In the genomic region with DNA sequence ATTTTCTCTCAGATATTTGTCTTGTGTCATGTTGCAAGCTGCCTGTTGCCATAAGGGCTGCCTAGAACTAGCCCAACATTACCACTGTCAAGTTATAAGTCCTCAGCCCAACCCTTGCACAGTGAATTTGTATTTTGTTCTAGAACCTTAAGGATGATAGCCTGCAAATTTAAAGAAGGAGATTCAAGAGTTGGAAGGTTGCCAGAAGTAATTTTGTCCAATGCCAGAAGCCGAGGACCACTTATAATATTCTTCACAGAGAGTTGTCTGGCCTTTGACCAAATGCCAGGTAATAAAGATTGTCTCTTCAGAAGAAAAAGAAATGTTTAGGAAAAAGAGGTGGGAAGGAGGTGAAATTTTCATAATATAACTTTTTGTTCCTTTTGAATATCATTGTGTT, we compare ENCODE assay signal across 39 cellular contexts.
"Had no signal": no experiment of that assay in that cellular context is flagged by ENCODE, and none has a peak within 500 bp of the region (broad histone marks: within the 10 kb centered on the region; RNA-seq: fewer than 3 reads in every experiment).

No MANE protein-coding gene starts in this region.

- H3K9me3 ChIP-seq: adrenal gland, ascending aorta, body of pancreas, breast epithelium had no signal

- FAIRE-seq: astrocyte, bronchial epithelial cell had no signal

- H3K9me3 Mint-ChIP-seq: activated naive CD4-positive, alpha-beta T cell treated with anti-CD3 and anti-CD28 coated beads for 36 hours; activated naive CD4-positive, alpha-beta T cell treated with anti-CD3 and anti-CD28 coated beads, Interleukin-2, amount 10 ng/mL, durations not matched to agents 7 days and 5 days; activated naive CD4-positive, alpha-beta T cell treated with anti-CD3 and anti-CD28 coated beads, Interleukin-2, amount 50 U/mL, for 24 hours; activated naive CD4-positive, alpha-beta T cell treated with anti-CD3 and anti-CD28 coated beads, Interleukin-2, amount 50 U/mL, for 72 hours; activated naive CD8-positive, alpha-beta T cell treated with anti-CD3 and anti-CD28 coated beads for 36 hours; activated naive CD8-positive, alpha-beta T cell treated with anti-CD3 and anti-CD28 coated beads, Interleukin-2, amount 10 ng/mL, durations not matched to agents 7 days and 5 days; activated naive CD8-positive, alpha-beta T cell treated with anti-CD3 and anti-CD28 coated beads, Interleukin-2, amount 50 U/mL, for 24 hours; activated T-cell treated with anti-CD3 and anti-CD28 coated beads, Interleukin-2, amount 50 U/mL, for 24 hours; activated T-cell treated with anti-CD3 and anti-CD28 coated beads, Interleukin-2, amount 50 U/mL, for 4 hours; activated T-cell treated with anti-CD3 and anti-CD28 coated beads, Interleukin-2, amount 50 U/mL, for 72 hours; activated T-helper 1 cell treated with anti-CD3 and anti-CD28 coated beads, Interleukin-12 subunit alpha, Interleukin-12 subunit beta, Interleukin-2, Interleukin-4 antibody, amounts not matched to agents 30 ng/mL and 10 ng/mL and 1 ng/mL, durations not matched to agents 14 hours and 24 hours and 36 hours; activated T-helper 2 cell treated with anti-CD3 and anti-CD28 coated beads, Interferon-gamma antibody, Interleukin-2, Interleukin-4, amounts not matched to agents 10 μg/mL and 5 μg/mL and 100 μg/mL, durations not matched to agents 14 hours and 24 hours and 36 hours; brain; central memory CD8-positive, alpha-beta T cell had no signal

- H3K36me3 Mint-ChIP-seq: activated naive CD4-positive, alpha-beta T cell treated with anti-CD3 and anti-CD28 coated beads, Interleukin-2, amount 10 ng/mL, durations not matched to agents 7 days and 5 days; activated naive CD4-positive, alpha-beta T cell treated with anti-CD3 and anti-CD28 coated beads, Interleukin-2, amount 50 U/mL, for 24 hours; activated naive CD4-positive, alpha-beta T cell treated with anti-CD3 and anti-CD28 coated beads, Interleukin-2, amount 50 U/mL, for 72 hours; activated naive CD8-positive, alpha-beta T cell treated with anti-CD3 and anti-CD28 coated beads for 36 hours; activated naive CD8-positive, alpha-beta T cell treated with anti-CD3 and anti-CD28 coated beads, Interleukin-2, amount 10 ng/mL, durations not matched to agents 7 days and 5 days; brain had no signal

- H3K27ac ChIP-seq: adrenal gland, ascending aorta, body of pancreas, brain microvascular endothelial cell, breast epithelium, cardiac muscle cell had no signal

- H3K27ac Mint-ChIP-seq: activated naive CD4-positive, alpha-beta T cell treated with anti-CD3 and anti-CD28 coated beads for 36 hours; activated naive CD4-positive, alpha-beta T cell treated with anti-CD3 and anti-CD28 coated beads, Interleukin-2, amount 10 ng/mL, durations not matched to agents 7 days and 5 days; activated naive CD4-positive, alpha-beta T cell treated with anti-CD3 and anti-CD28 coated beads, Interleukin-2, amount 50 U/mL, for 24 hours; activated naive CD4-positive, alpha-beta T cell treated with anti-CD3 and anti-CD28 coated beads, Interleukin-2, amount 50 U/mL, for 72 hours; activated naive CD8-positive, alpha-beta T cell; activated naive CD8-positive, alpha-beta T cell treated with anti-CD3 and anti-CD28 coated beads for 36 hours; activated naive CD8-positive, alpha-beta T cell treated with anti-CD3 and anti-CD28 coated beads, Interleukin-2, amount 10 ng/mL, durations not matched to agents 7 days and 5 days; activated naive CD8-positive, alpha-beta T cell treated with anti-CD3 and anti-CD28 coated beads, Interleukin-2, amount 50 U/mL, for 24 hours; activated T-cell treated with anti-CD3 and anti-CD28 coated beads, Interleukin-2, amount 50 U/mL, for 24 hours; activated T-cell treated with anti-CD3 and anti-CD28 coated beads, Interleukin-2, amount 50 U/mL, for 72 hours; activated T-helper 1 cell treated with anti-CD3 and anti-CD28 coated beads, Interleukin-12 subunit alpha, Interleukin-12 subunit beta, Interleukin-2, Interleukin-4 antibody, amounts not matched to agents 30 ng/mL and 10 ng/mL and 1 ng/mL, durations not matched to agents 14 hours and 24 hours and 36 hours; activated T-helper 2 cell treated with anti-CD3 and anti-CD28 coated beads, Interferon-gamma antibody, Interleukin-2, Interleukin-4, amounts not matched to agents 10 μg/mL and 5 μg/mL and 100 μg/mL, durations not matched to agents 14 hours and 24 hours and 36 hours; brain had no signal

- H3K4me3 ChIP-seq: adrenal gland, ascending aorta, body of pancreas, breast epithelium, cardiac muscle cell had no signal

- H3K4me1 ChIP-seq: ascending aorta had no signal

- H3K4me3 Mint-ChIP-seq: activated naive CD4-positive, alpha-beta T cell treated with anti-CD3 and anti-CD28 coated beads for 36 hours; activated naive CD4-positive, alpha-beta T cell treated with anti-CD3 and anti-CD28 coated beads, Interleukin-2, amount 10 ng/mL, durations not matched to agents 7 days and 5 days; activated naive CD4-positive, alpha-beta T cell treated with anti-CD3 and anti-CD28 coated beads, Interleukin-2, amount 50 U/mL, for 24 hours; activated naive CD8-positive, alpha-beta T cell; activated naive CD8-positive, alpha-beta T cell treated with anti-CD3 and anti-CD28 coated beads for 36 hours; activated naive CD8-positive, alpha-beta T cell treated with anti-CD3 and anti-CD28 coated beads, Interleukin-2, amount 10 ng/mL, durations not matched to agents 7 days and 5 days; activated naive CD8-positive, alpha-beta T cell treated with anti-CD3 and anti-CD28 coated beads, Interleukin-2, amount 50 U/mL, for 24 hours; activated T-cell treated with anti-CD3 and anti-CD28 coated beads, Interleukin-2, amount 50 U/mL, for 24 hours; activated T-cell treated with anti-CD3 and anti-CD28 coated beads, Interleukin-2, amount 50 U/mL, for 4 hours; activated T-cell treated with anti-CD3 and anti-CD28 coated beads, Interleukin-2, amount 50 U/mL, for 72 hours; activated T-helper 1 cell treated with anti-CD3 and anti-CD28 coated beads, Interleukin-12 subunit alpha, Interleukin-12 subunit beta, Interleukin-2, Interleukin-4 antibody, amounts not matched to agents 30 ng/mL and 10 ng/mL and 1 ng/mL, durations not matched to agents 14 hours and 24 hours and 36 hours; brain; central memory CD8-positive, alpha-beta T cell had no signal

- H3K27me3 ChIP-seq: adrenal gland, ascending aorta, body of pancreas, breast epithelium, cardiac muscle cell had no signal

- DNase-seq: activated effector memory CD4-positive, alpha-beta T cell treated with anti-CD3 and anti-CD28 coated beads, Interleukin-2, amount 50 U/mL, for 16 hours; activated effector memory CD4-positive, alpha-beta T cell treated with Interleukin-2 at 50 U/mL for 16 hours; activated gamma-delta T cell; activated gamma-delta T cell treated with Interleukin-2 at 50 U/mL for 16 hours; activated naive CD4-positive, alpha-beta T cell; activated naive CD4-positive, alpha-beta T cell treated with anti-CD3 and anti-CD28 coated beads for 36 hours; activated naive CD4-positive, alpha-beta T cell treated with anti-CD3 and anti-CD28 coated beads, Interleukin-2, amount 10 ng/mL, durations not matched to agents 7 days and 5 days; activated naive CD4-positive, alpha-beta T cell treated with anti-CD3 and anti-CD28 coated beads, Interleukin-2, amount 50 U/mL, for 16 hours; activated naive CD4-positive, alpha-beta T cell treated with Interleukin-2 at 50 U/mL for 16 hours; activated naive CD8-positive, alpha-beta T cell treated with anti-CD3 and anti-CD28 coated beads for 36 hours; activated naive CD8-positive, alpha-beta T cell treated with anti-CD3 and anti-CD28 coated beads, Interleukin-2, amount 10 ng/mL, durations not matched to agents 7 days and 5 days; activated naive CD8-positive, alpha-beta T cell treated with anti-CD3 and anti-CD28 coated beads, Interleukin-2, amount 50 U/mL, for 24 hours; activated T-cell treated with anti-CD3 and anti-CD28 coated beads, Interleukin-2, amount 50 U/mL, for 1 hour; activated T-cell treated with anti-CD3 and anti-CD28 coated beads, Interleukin-2, amount 50 U/mL, for 24 hours; activated T-cell treated with anti-CD3 and anti-CD28 coated beads, Interleukin-2, amount 50 U/mL, for 4 hours; activated T-cell treated with anti-CD3 and anti-CD28 coated beads, Interleukin-2, amount 50 U/mL, for 48 hours; activated T-cell treated with anti-CD3 and anti-CD28 coated beads, Interleukin-2, amount 50 U/mL, for 72 hours; adrenal gland; amniotic stem cell; amygdala; anterior cingulate cortex; aorta; body of pancreas; brain microvascular endothelial cell; caudate nucleus; central memory CD4-positive, alpha-beta T cell; cerebellar nuclear complex had no signal

- H3K36me3 ChIP-seq: adrenal gland, ascending aorta, brain microvascular endothelial cell, breast epithelium, cardiac muscle cell had no signal

- H3K4me1 Mint-ChIP-seq: central memory CD8-positive, alpha-beta T cell had no signal

- ATAC-seq: activated naive CD4-positive, alpha-beta T cell treated with anti-CD3 and anti-CD28 coated beads, Interleukin-2, amount 50 U/mL, for 72 hours; activated naive CD8-positive, alpha-beta T cell treated with anti-CD3 and anti-CD28 coated beads, Interleukin-2, amount 50 U/mL, for 24 hours; activated T-cell treated with anti-CD3 and anti-CD28 coated beads, Interleukin-2, amount 50 U/mL, for 4 hours; activated T-cell treated with anti-CD3 and anti-CD28 coated beads, Interleukin-2, amount 50 U/mL, for 72 hours; body of pancreas had no signal
